Comparison of ENCODE assay signal across 20 cellular contexts in genomic region chrX:103520391-103520790, GRCh38. TPM values are rescaled to one million over a fixed set of nuclear protein-coding genes. Genes with fewer than 3 reads are reported as not detected.
DNase-seq lines count a peak whose midpoint lies in the region; ATAC-seq and TF ChIP-seq lines count a peak whose summit lies in the region.
"Had no signal": no experiment of that assay in that cellular context is flagged by ENCODE, and none has a peak within 500 bp of the region (broad histone marks: within the 10 kb centered on the region; RNA-seq: fewer than 3 reads in every experiment).

No MANE protein-coding gene starts in this region.

- no peaks in the 10 kb centered on the region for H3K36me3 ChIP-seq in fibroblast of lung (ENCODE audit: control insufficient read depth, insufficient read depth, low read length)

- no peak overlapping the region for H3K9ac ChIP-seq in fibroblast of lung (ENCODE audit: insufficient read depth, low read length)

- DNase-seq in NCI-H2227 (lab: John Stamatoyannopoulos, UW; ENCODE audit: unreplicated experiment) (peak; percentile 30), NCI-H2227 treated with DMSO at 0.1 percent for 48 hours (lab: John Stamatoyannopoulos, UW) (no peak), NCI-H748 (lab: John Stamatoyannopoulos, UW; ENCODE audit: unreplicated experiment) (peak; percentile 79), fibroblast of lung (ENCODE audit: low read depth in 2 of 2) (peak; percentile 60 to 74), sciatic nerve (ENCODE audit: low spot score) (no peak), GM20000 (ENCODE audit: low spot score) (no peak), NCI-H510A (lab: John Stamatoyannopoulos, UW) (no peak)
- DNase-seq: activated CD4-positive, alpha-beta T cell treated with anti-CD3 and anti-CD28 coated beads for 36 hours; activated CD8-positive, alpha-beta memory T cell treated with anti-CD3 and anti-CD28 coated beads, Interleukin-2, amount 50 U/mL, for 48 hours; activated naive CD4-positive, alpha-beta T cell treated with Interleukin-2 at 50 U/mL for 16 hours; GDM1; NCI-H446 treated with DMSO at 0.1 percent for 48 hours; T-helper 9 cell had no signal

- H3K79me2 ChIP-seq in fibroblast of lung (ENCODE audit: control insufficient read depth, insufficient read depth, low read length), result no peaks in the 10 kb centered on the region
- H3K79me2 ChIP-seq: hepatocyte had no signal

- H3K4me1 ChIP-seq in fibroblast of lung (ENCODE audit: control insufficient read depth, extremely low read depth, insufficient read depth, low read length), result no peaks in the 10 kb centered on the region
- H3K4me1 ChIP-seq: A549 had no signal

- no peaks in the 10 kb centered on the region for H3K27me3 ChIP-seq in fibroblast of lung (ENCODE audit: control insufficient read depth, insufficient read depth, low read length)
- H3K27me3 ChIP-seq: hepatocyte had no signal

- no peak overlapping the region for H3K4me3 ChIP-seq in fibroblast of lung (replicated peaks in 1 of 4; ENCODE audit: control extremely low read depth in 1 of 4, insufficient read depth in 1 of 4, low read depth in 3 of 4, low read length in 4 of 4)
- H3K4me3 ChIP-seq: A549, dorsolateral prefrontal cortex, hepatocyte had no signal

- no peak overlapping the region for H3K27ac ChIP-seq in fibroblast of lung (ENCODE audit: insufficient read depth, low read length)
- H3K27ac ChIP-seq: A549, dorsolateral prefrontal cortex, hepatocyte had no signal

- no peak for ATAC-seq in sciatic nerve
- no peak for ATAC-seq in HG02870 (IDR thresholded peaks at IDR 0.05; ENCODE audit: unreplicated experiment)
- ATAC-seq: A549; activated CD4-positive, alpha-beta T cell treated with anti-CD3 and anti-CD28 coated beads for 36 hours; HCT116; HepG2 had no signal

- H3K9me3 ChIP-seq in fibroblast of lung (ENCODE audit: control insufficient read depth, insufficient read depth, low read depth, low read length), result no peaks in the 10 kb centered on the region
- H3K9me3 ChIP-seq: A549 had no signal

- intact Hi-C loops in sciatic nerve (cut with DNase I), result no loop called here

- no peaks in the 10 kb centered on the region for H4K20me1 ChIP-seq in fibroblast of lung (ENCODE audit: control insufficient read depth, extremely low read depth, insufficient read depth, low read length)

- TF ChIP-seq CTCF in fibroblast of lung (conservative IDR thresholded peaks at IDR 0.05 in 1 of 2, IDR thresholded peaks at IDR 0.05 in 1 of 2; ENCODE audit: low read depth in 1 of 2, low read length in 2 of 2) (no peak), GM20000 (IDR thresholded peaks at IDR 0.05; ENCODE audit: extremely low read depth, missing control alignments) (no peak)

- H2AFZ ChIP-seq in fibroblast of lung (ENCODE audit: low read length), result no peak overlapping the region
- H2AFZ ChIP-seq: hepatocyte had no signal

- H3K4me2 ChIP-seq in fibroblast of lung (ENCODE audit: extremely low read depth, insufficient read depth, low read length), result no peak overlapping the region
- H3K4me2 ChIP-seq: A549, hepatocyte had no signal

RNA-seq across cellular contexts. Expression of gene RAB40A, which starts 1.1 kb away (rescaled TPM):
- total RNA-seq in fibroblast of lung (under 0.01 and 0.17 TPM in 2 replicates), sciatic nerve (1.2 TPM)
- 0.06 and 0.07 TPM in 2 replicates for polyA plus RNA-seq in fibroblast of lung
- 0.35 and 0.48 TPM in 2 replicates for polyA plus RNA-seq in fibroblast of lung (2012)
- not detected in 2 replicates for polyA minus RNA-seq in fibroblast of lung (ENCODE audit: low replicate concordance)
- total RNA-seq: HepG2, SK-MEL-5 had no signal

Comparison
In these comparisons a context has a peak if more than half of its experiments do, and no peak if none do; other contexts are left out.
1. DNase-seq: peak in NCI-H2227 (single experiment), NCI-H748 (single experiment) and fibroblast of lung (2 of 2); none in NCI-H2227 treated with DMSO at 0.1 percent for 48 hours (single experiment), sciatic nerve (single experiment), GM20000 (single experiment) and NCI-H510A (single experiment).